8 cellular contexts compared by ENCODE assay signal in the genomic region with DNA sequence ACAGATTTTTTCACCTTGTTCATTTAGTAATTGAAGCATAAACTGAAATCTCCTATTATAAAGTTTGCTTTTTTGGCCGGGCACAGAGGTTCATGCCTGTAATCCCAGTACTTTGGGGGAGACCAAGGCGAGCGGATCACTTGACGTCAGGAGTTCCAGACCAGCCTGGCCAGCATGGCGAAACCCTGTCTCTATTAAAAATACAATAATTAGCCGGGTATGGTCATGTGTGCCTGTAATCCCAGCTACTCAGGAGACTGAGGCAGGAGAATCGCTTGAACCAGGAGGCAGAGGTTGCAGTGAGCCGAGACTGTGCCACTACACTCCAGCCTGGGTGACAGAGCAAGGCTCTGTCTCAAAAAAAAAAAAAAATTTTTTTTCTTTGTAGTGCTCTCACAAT. TPM values are rescaled to one million over a fixed set of nuclear protein-coding genes. Genes with fewer than 3 reads are reported as not detected.
DNase-seq lines count a peak whose midpoint lies in the region; ATAC-seq and TF ChIP-seq lines count a peak whose summit lies in the region.
"Not testable (repeated sequence)": the region's sequence is repeated elsewhere in the genome, so short reads cannot be mapped to it uniquely, and the experiment has no call there.

No MANE protein-coding gene starts in this region.

- peak overlapping the region; percentile 98 for H3K27ac ChIP-seq in ACC112 (ENCODE audit: low read depth, low read length)
- H3K27ac ChIP-seq in SK-N-SH (ENCODE audit: low read depth in 2 of 2, low read length in 1 of 2), result peak overlapping the region in 1 of 2 experiments; percentile 95; a peak in 2 of 4 replicates
- H3K27ac ChIP-seq in right cardiac atrium (ENCODE audit: low read length), result peak overlapping the region; percentile 62

- H3K79me2 ChIP-seq in ACC112 (ENCODE audit: control insufficient read depth, insufficient read depth, low read length, unreplicated experiment) (peaks cover 72% of the 10 kb centered on the region), SK-N-SH (ENCODE audit: insufficient read depth) (peaks cover 52% of the 10 kb centered on the region)

- POLR2A ChIA-PET in SK-N-SH (lab: Yijun Ruan, JAX), result not testable (repeated sequence)

- CTCF ChIA-PET in SK-N-SH (lab: Yijun Ruan, JAX), result not testable (repeated sequence)

- H3K4me1 Mint-ChIP-seq in dendritic cell treated with granulocyte-macrophage colony-stimulating factor and Interleukin-4, amounts not matched to agents 40 ng/mL and 50 ng/mL, for 4 days (ENCODE audit: low read depth), result peaks cover 67% of the 10 kb centered on the region
- peaks cover 71 to 76% of the 10 kb centered on the region in 2 donors for H3K4me1 Mint-ChIP-seq in natural killer cell treated with Interleukin-12 subunit alpha and Interleukin-12 subunit beta and Interleukin-15 and Interleukin-18, amount 100 ng/mL, for 72 hours (ENCODE audit: low read depth in 2 of 2)
- peaks cover 71% of the 10 kb centered on the region for H3K4me1 Mint-ChIP-seq in stimulated activated memory B cell treated with anti-CD40 and anti-IgM and Interleukin-4, amounts not matched to agents 10 μg/mL and 1 μg/mL and 100 μg/mL, for 72 hours

- H3K4me3 ChIP-seq in ACC112 (ENCODE audit: low read depth, low read length), result peak overlapping the region; percentile 87
- H3K4me3 ChIP-seq in SK-N-SH (ENCODE audit: low read depth in 2 of 2, low read length in 1 of 2), result peak overlapping the region; percentile 63 to 74; a peak in 3 of 4 replicates
- peak overlapping the region; percentile 93 for H3K4me3 ChIP-seq in right cardiac atrium (ENCODE audit: low read length)

- not testable (repeated sequence) for H3K27me3 ChIP-seq in ACC112 (ENCODE audit: insufficient read depth, low read length); SK-N-SH (ENCODE audit: insufficient read depth); right cardiac atrium (ENCODE audit: control insufficient read depth, insufficient read depth)

- H3K9me3 Mint-ChIP-seq in dendritic cell treated with granulocyte-macrophage colony-stimulating factor and Interleukin-4, amounts not matched to agents 40 ng/mL and 50 ng/mL, for 4 days; natural killer cell treated with Interleukin-12 subunit alpha and Interleukin-12 subunit beta and Interleukin-15 and Interleukin-18, amount 100 ng/mL, for 72 hours; stimulated activated memory B cell treated with anti-CD40 and anti-IgM and Interleukin-4, amounts not matched to agents 10 μg/mL and 1 μg/mL and 100 μg/mL, for 72 hours: not testable (repeated sequence)

- H3K4me2 ChIP-seq in SK-N-SH, result peak overlapping the region; percentile 82

- peak overlapping the region; percentile 95 for H3K27ac Mint-ChIP-seq in dendritic cell treated with granulocyte-macrophage colony-stimulating factor and Interleukin-4, amounts not matched to agents 40 ng/mL and 50 ng/mL, for 4 days
- peak overlapping the region; percentile 99 to 100 for H3K27ac Mint-ChIP-seq in natural killer cell treated with Interleukin-12 subunit alpha and Interleukin-12 subunit beta and Interleukin-15 and Interleukin-18, amount 100 ng/mL, for 72 hours
- H3K27ac Mint-ChIP-seq in stimulated activated memory B cell treated with anti-CD40 and anti-IgM and Interleukin-4, amounts not matched to agents 10 μg/mL and 1 μg/mL and 100 μg/mL, for 72 hours, result peak overlapping the region; percentile 76

- intact Hi-C loops in dendritic cell treated with granulocyte-macrophage colony-stimulating factor and Interleukin-4, amounts not matched to agents 40 ng/mL and 50 ng/mL, for 4 days (cut with micrococcal nuclease); right cardiac atrium (cut with DNase I): not testable (repeated sequence)

- H2AFZ ChIP-seq in ACC112 (ENCODE audit: low read length, unreplicated experiment); SK-N-SH (ENCODE audit: low read depth): not testable (repeated sequence)

- not testable (repeated sequence) for TF ChIP-seq RAD21 in SK-N-SH (IDR thresholded peaks at IDR 0.05; ENCODE audit: low read length)

- H3K9ac ChIP-seq in SK-N-SH, result peak overlapping the region; percentile 88

- not testable (repeated sequence) for H3K27me3 Mint-ChIP-seq in dendritic cell treated with granulocyte-macrophage colony-stimulating factor and Interleukin-4, amounts not matched to agents 40 ng/mL and 50 ng/mL, for 4 days; natural killer cell treated with Interleukin-12 subunit alpha and Interleukin-12 subunit beta and Interleukin-15 and Interleukin-18, amount 100 ng/mL, for 72 hours; stimulated activated memory B cell treated with anti-CD40 and anti-IgM and Interleukin-4, amounts not matched to agents 10 μg/mL and 1 μg/mL and 100 μg/mL, for 72 hours

- not testable (repeated sequence) for TF ChIP-seq CTCF in SK-N-SH (IDR thresholded peaks at IDR 0.05)

- ATAC-seq in right cardiac atrium; natural killer cell treated with Interleukin-12 subunit alpha and Interleukin-12 subunit beta and Interleukin-15 and Interleukin-18, amount 100 ng/mL, for 72 hours; stimulated activated memory B cell treated with anti-CD40 and anti-IgM and Interleukin-4, amounts not matched to agents 10 μg/mL and 1 μg/mL and 100 μg/mL, for 72 hours: not testable (repeated sequence)

- TF ChIP-seq EP300 in SK-N-SH (IDR thresholded peaks at IDR 0.05; ENCODE audit: borderline replicate concordance in 1 of 2, low read depth in 1 of 2, low read length in 1 of 2), result not testable (repeated sequence)

- H3F3A ChIP-seq in SK-N-SH (replicated peaks; ENCODE audit: insufficient read depth), result peaks cover 29% of the 10 kb centered on the region

- DNase-seq in HCEC 1CT, result peak; percentile 11
- not testable (repeated sequence) for DNase-seq in SK-N-SH; natural killer cell treated with Interleukin-12 subunit alpha and Interleukin-12 subunit beta and Interleukin-15 and Interleukin-18, amount 100 ng/mL, for 72 hours (ENCODE audit: low spot score)
- DNase-seq in activated naive CD4-positive, alpha-beta T cell treated with Interleukin-2 at 50 U/mL for 16 hours, result peak; percentile 19
- DNase-seq in right cardiac atrium, result peak in 1 of 3 donors; percentile 50

- H3K36me3 Mint-ChIP-seq in dendritic cell treated with granulocyte-macrophage colony-stimulating factor and Interleukin-4, amounts not matched to agents 40 ng/mL and 50 ng/mL, for 4 days (ENCODE audit: low read depth), result peaks cover 59% of the 10 kb centered on the region
- H3K36me3 Mint-ChIP-seq in natural killer cell treated with Interleukin-12 subunit alpha and Interleukin-12 subunit beta and Interleukin-15 and Interleukin-18, amount 100 ng/mL, for 72 hours, result peaks cover 50% of the 10 kb centered on the region
- H3K36me3 Mint-ChIP-seq in stimulated activated memory B cell treated with anti-CD40 and anti-IgM and Interleukin-4, amounts not matched to agents 10 μg/mL and 1 μg/mL and 100 μg/mL, for 72 hours, result peaks cover 53% of the 10 kb centered on the region

- not testable (repeated sequence) for H3K9me2 ChIP-seq in SK-N-SH

- 28% methylated on average over 8 of the region's 8 CpGs for WGBS in SK-N-SH (ENCODE audit: low lambda C conversion rate)
- 24% methylated on average over 8 of the region's 8 CpGs for WGBS in right cardiac atrium

- not testable (repeated sequence) for H4K20me1 ChIP-seq in SK-N-SH (ENCODE audit: insufficient read depth)

- not testable (repeated sequence) for H3K9me3 ChIP-seq in SK-N-SH; right cardiac atrium (ENCODE audit: control insufficient read depth, low read length)

- peaks cover 42% of the 10 kb centered on the region for H3K4me1 ChIP-seq in ACC112 (ENCODE audit: control insufficient read depth, insufficient read depth, low read length, unreplicated experiment)
- H3K4me1 ChIP-seq in SK-N-SH (ENCODE audit: control insufficient read depth in 1 of 2, insufficient read depth in 2 of 2, low read depth in 1 of 2, low read length in 1 of 2), result peaks cover 0 to 12% of the 10 kb centered on the region in 2 experiments; a peak in 3 of 4 replicates
- not testable (repeated sequence) for H3K4me1 ChIP-seq in right cardiac atrium (ENCODE audit: control insufficient read depth, insufficient read depth, low read length)

- H3K36me3 ChIP-seq in ACC112 (ENCODE audit: insufficient read depth, low read length), result peaks cover 23% of the 10 kb centered on the region
- peaks cover 10 to 15% of the 10 kb centered on the region in 2 experiments for H3K36me3 ChIP-seq in SK-N-SH (replicated peaks in 1 of 2; ENCODE audit: control insufficient read depth in 1 of 2, insufficient read depth in 2 of 2, low read length in 1 of 2)

- peak overlapping the region; percentile 83 for H3K4me3 Mint-ChIP-seq in dendritic cell treated with granulocyte-macrophage colony-stimulating factor and Interleukin-4, amounts not matched to agents 40 ng/mL and 50 ng/mL, for 4 days
- H3K4me3 Mint-ChIP-seq in natural killer cell treated with Interleukin-12 subunit alpha and Interleukin-12 subunit beta and Interleukin-15 and Interleukin-18, amount 100 ng/mL, for 72 hours, result peak overlapping the region; percentile 95
- H3K4me3 Mint-ChIP-seq in stimulated activated memory B cell treated with anti-CD40 and anti-IgM and Interleukin-4, amounts not matched to agents 10 μg/mL and 1 μg/mL and 100 μg/mL, for 72 hours, result peak overlapping the region; percentile 91

RNA-seq across cellular contexts. Expression of a gene that starts 1.3 kb away (rescaled TPM):
- polyA plus RNA-seq in SK-N-SH (2012; rRNA removed) (56.1 and 72.4 TPM in 2 replicates), right cardiac atrium (34.1 TPM)
- polyA plus RNA-seq in SK-N-SH (2012; cell fraction: cytosol; rRNA removed), result 85.8 and 103 TPM in 2 replicates
- polyA plus RNA-seq in SK-N-SH (2012; cell fraction: nucleus; rRNA removed), result 29.4 and 57.0 TPM in 2 replicates
- total RNA-seq in right cardiac atrium, result 10 to 100 TPM; 29.5 to 43.1 (median 34.1) TPM
- total RNA-seq in natural killer cell treated with Interleukin-12 subunit alpha and Interleukin-12 subunit beta and Interleukin-15 and Interleukin-18, amount 100 ng/mL, for 72 hours, result 100 to 1,000 TPM; 186 to 228 TPM

Comparison
In these comparisons a context has a peak if more than half of its experiments do, and no peak if none do; other contexts are left out.
1. RNA of a gene that starts 1.3 kb away (total RNA-seq): 186 to 228 TPM in natural killer cell treated with Interleukin-12 subunit alpha and Interleukin-12 subunit beta and Interleukin-15 and Interleukin-18, amount 100 ng/mL, for 72 hours; 29.5 to 43.1 TPM in right cardiac atrium; every median in the first group is over 4 times any median in the second.
2. Peak in every context shown above with its lines, with median percentiles within 50 percentile points of each other: H3K4me3 ChIP-seq, H3K27ac Mint-ChIP-seq and H3K4me3 Mint-ChIP-seq.